Comparison of ENCODE assay signal across 1 cellular context in genomic region chr21:19981938-19982337, GRCh38.
TF ChIP-seq lines count a peak whose summit lies in the region.

No MANE protein-coding gene starts in this region.

TF ChIP-seq in GM23338, 12 proteins besides CTCF, POLR2A, EP300 and RAD21 (continued from another document):
- no peak for TF ChIP-seq ZNF462 (CRISPR knock-in tag; IDR thresholded peaks at IDR 0.05)
- no peak for TF ChIP-seq POLR2AphosphoS5 (IDR thresholded peaks at IDR 0.05; ENCODE audit: low read depth)
- no peak for TF ChIP-seq ZNF114 (CRISPR knock-in tag; IDR thresholded peaks at IDR 0.05)
- TF ChIP-seq ZNF331 (CRISPR knock-in tag; IDR thresholded peaks at IDR 0.05; ENCODE audit: low read depth): no peak
- no peak for TF ChIP-seq EZH2phosphoT487 (IDR thresholded peaks at IDR 0.05; ENCODE audit: unreplicated experiment)
- TF ChIP-seq NANOG (IDR thresholded peaks at IDR 0.05; ENCODE audit: borderline replicate concordance): no peak
- no peak for TF ChIP-seq EZH2 (IDR thresholded peaks at IDR 0.05; ENCODE audit: low read depth, unreplicated experiment)
- no peak for TF ChIP-seq ETS1 (IDR thresholded peaks at IDR 0.05)
- TF ChIP-seq CREB1 (CRISPR knock-in tag; IDR thresholded peaks at IDR 0.05; ENCODE audit: low read depth): no peak
